Comparison of ENCODE assay signal across 18 cellular contexts in the genomic region with DNA sequence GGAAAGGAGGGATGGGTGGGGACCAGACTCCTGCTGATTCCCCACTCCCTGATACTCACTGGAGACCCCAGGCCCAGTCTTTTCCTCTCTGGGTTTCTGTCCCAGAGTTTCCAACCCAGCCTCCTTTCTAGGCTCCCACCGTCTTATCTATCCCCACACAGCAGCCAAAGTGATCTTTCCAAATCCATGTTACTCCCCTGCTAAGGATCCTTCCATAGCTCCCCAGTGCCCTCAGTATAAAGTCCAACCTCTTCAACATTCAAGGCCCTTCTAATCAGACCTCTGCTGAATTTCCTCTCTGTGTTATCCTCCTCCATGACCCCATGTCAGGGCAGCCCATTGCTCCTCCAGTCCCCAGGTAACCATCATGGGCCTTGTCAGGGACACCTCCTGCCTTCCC. TPM values are rescaled to one million over a fixed set of nuclear protein-coding genes. Genes with fewer than 3 reads are reported as not detected.
A peak's percentile ranks its signal among the peaks of the same experiment; 100 is the strongest.
DNase-seq lines count a peak whose midpoint lies in the region; ATAC-seq lines count a peak whose summit lies in the region.
"Had no signal": no experiment of that assay in that cellular context is flagged by ENCODE, and none has a peak within 500 bp of the region (broad histone marks: within the 10 kb centered on the region; RNA-seq: fewer than 3 reads in every experiment).

No MANE protein-coding gene starts in this region.

- POLR2A ChIA-PET in naive thymus-derived CD8-positive, alpha-beta T cell (lab: Charles Lee): interaction anchor here (0.6 to 12.0 kb wide), 7 partner anchors 9 to 1522 kb away, joined by 3 to 180 read pairs (median 8); a partner anchor contains a TSS

- H3K36me3 Mint-ChIP-seq in stimulated activated naive CD8-positive, alpha-beta T cell treated with anti-CD3 and anti-CD28 coated beads, Interleukin-15, Interleukin-2, amounts not matched to agents 100 ng/mL and 50 ng/mL, for 24 hours (ENCODE audit: low read depth): peaks cover 23% of the 10 kb centered on the region
- peaks cover 36% of the 10 kb centered on the region for H3K36me3 Mint-ChIP-seq in activated T-helper 17 cell treated with anti-CD3 and anti-CD28 coated beads, Interleukin-2, amount 50 U/mL, for 72 hours (ENCODE audit: low read depth)
- peaks cover 0 to 3% (median 3%) of the 10 kb centered on the region in 3 donors for H3K36me3 Mint-ChIP-seq in naive thymus-derived CD8-positive, alpha-beta T cell

- DNase-seq in stimulated activated naive CD8-positive, alpha-beta T cell treated with anti-CD3 and anti-CD28 coated beads, Interleukin-15, Interleukin-2, amounts not matched to agents 100 U/mL and 50 U/mL, for 24 hours: no peak
- no peak for DNase-seq in naive thymus-derived CD8-positive, alpha-beta T cell
- DNase-seq: anterior cingulate cortex; BE2C; dorsolateral prefrontal cortex; EL; Karpas-422; NCI-H1930; NCI-H748 treated with DMSO at 0.1 percent for 48 hours; RPMI8226; stimulated activated CD4-positive, alpha-beta T cell treated with anti-CD3 and anti-CD28 coated beads, Interleukin-2, amount 100 ng/mL, for 24 hours had no signal

- peak overlapping the region; percentile 64 for H3K4me3 Mint-ChIP-seq in stimulated activated naive CD8-positive, alpha-beta T cell treated with anti-CD3 and anti-CD28 coated beads, Interleukin-15, Interleukin-2, amounts not matched to agents 100 ng/mL and 50 ng/mL, for 24 hours
- peak overlapping the region; percentile 76 for H3K4me3 Mint-ChIP-seq in activated T-helper 17 cell treated with anti-CD3 and anti-CD28 coated beads, Interleukin-2, amount 50 U/mL, for 72 hours
- peak overlapping the region; percentile 45 to 90 (median 82) for H3K4me3 Mint-ChIP-seq in naive thymus-derived CD8-positive, alpha-beta T cell

- no peak for ATAC-seq in stimulated activated naive CD8-positive, alpha-beta T cell treated with anti-CD3 and anti-CD28 coated beads, Interleukin-15, Interleukin-2, amounts not matched to agents 100 U/mL and 50 U/mL, for 24 hours
- ATAC-seq in activated T-helper 17 cell treated with anti-CD3 and anti-CD28 coated beads, Interleukin-2, amount 50 U/mL, for 72 hours (replicated peaks): no peak
- ATAC-seq in naive thymus-derived CD8-positive, alpha-beta T cell: no peak
- ATAC-seq in GM19351 (IDR thresholded peaks at IDR 0.05; ENCODE audit: unreplicated experiment) (no peak), HG03342 (IDR thresholded peaks at IDR 0.05; ENCODE audit: unreplicated experiment) (no peak), HG02623 (IDR thresholded peaks at IDR 0.05; ENCODE audit: unreplicated experiment) (no peak), HG02840 (IDR thresholded peaks at IDR 0.05; ENCODE audit: low FRiP score, unreplicated experiment) (no peak)
- ATAC-seq: mucosa of descending colon had no signal

- peak overlapping the region; percentile 97 for H3K27ac Mint-ChIP-seq in stimulated activated naive CD8-positive, alpha-beta T cell treated with anti-CD3 and anti-CD28 coated beads, Interleukin-15, Interleukin-2, amounts not matched to agents 100 ng/mL and 50 ng/mL, for 24 hours
- H3K27ac Mint-ChIP-seq in activated T-helper 17 cell treated with anti-CD3 and anti-CD28 coated beads, Interleukin-2, amount 50 U/mL, for 72 hours: peak overlapping the region; percentile 94
- peak overlapping the region; percentile 89 to 99 (median 97) for H3K27ac Mint-ChIP-seq in naive thymus-derived CD8-positive, alpha-beta T cell

- no peaks in the 10 kb centered on the region for H3K27me3 Mint-ChIP-seq in stimulated activated naive CD8-positive, alpha-beta T cell treated with anti-CD3 and anti-CD28 coated beads, Interleukin-15, Interleukin-2, amounts not matched to agents 100 ng/mL and 50 ng/mL, for 24 hours
- H3K27me3 Mint-ChIP-seq in activated T-helper 17 cell treated with anti-CD3 and anti-CD28 coated beads, Interleukin-2, amount 50 U/mL, for 72 hours: no peaks in the 10 kb centered on the region
- no peaks in the 10 kb centered on the region for H3K27me3 Mint-ChIP-seq in naive thymus-derived CD8-positive, alpha-beta T cell

- H3K9me3 Mint-ChIP-seq in stimulated activated naive CD8-positive, alpha-beta T cell treated with anti-CD3 and anti-CD28 coated beads, Interleukin-15, Interleukin-2, amounts not matched to agents 100 ng/mL and 50 ng/mL, for 24 hours: no peaks in the 10 kb centered on the region
- H3K9me3 Mint-ChIP-seq in activated T-helper 17 cell treated with anti-CD3 and anti-CD28 coated beads, Interleukin-2, amount 50 U/mL, for 72 hours: no peaks in the 10 kb centered on the region
- no peaks in the 10 kb centered on the region for H3K9me3 Mint-ChIP-seq in naive thymus-derived CD8-positive, alpha-beta T cell

- H3K4me1 Mint-ChIP-seq in stimulated activated naive CD8-positive, alpha-beta T cell treated with anti-CD3 and anti-CD28 coated beads, Interleukin-15, Interleukin-2, amounts not matched to agents 100 ng/mL and 50 ng/mL, for 24 hours (ENCODE audit: low read depth): peaks cover 52% of the 10 kb centered on the region
- peaks cover 40% of the 10 kb centered on the region for H3K4me1 Mint-ChIP-seq in activated T-helper 17 cell treated with anti-CD3 and anti-CD28 coated beads, Interleukin-2, amount 50 U/mL, for 72 hours
- peaks cover 44 to 74% (median 64%) of the 10 kb centered on the region in 4 donors for H3K4me1 Mint-ChIP-seq in naive thymus-derived CD8-positive, alpha-beta T cell

RNA-seq across cellular contexts. Expression of a gene that starts 1.3 kb away (rescaled TPM):
- total RNA-seq in activated T-helper 17 cell treated with anti-CD3 and anti-CD28 coated beads, Interleukin-2, amount 50 U/mL, for 72 hours: 100 to 1,000 TPM; 107 to 158 TPM
- total RNA-seq in naive thymus-derived CD8-positive, alpha-beta T cell: 10 to 100 TPM; 83.6 to 85.6 TPM
- 10 to 100 TPM; 30.5 to 45.4 (median 34.5) TPM for polyA plus RNA-seq in naive thymus-derived CD8-positive, alpha-beta T cell

RNA-seq across cellular contexts. Expression of a gene that starts 8.9 kb away (rescaled TPM):
- total RNA-seq in activated T-helper 17 cell treated with anti-CD3 and anti-CD28 coated beads, Interleukin-2, amount 50 U/mL, for 72 hours: 1 to 10 TPM; 6.7 to 9.5 TPM
- total RNA-seq in naive thymus-derived CD8-positive, alpha-beta T cell: 10 to 100 TPM; 15.0 to 17.3 TPM
- polyA plus RNA-seq in naive thymus-derived CD8-positive, alpha-beta T cell: 10 to 100 TPM; 12.6 to 20.9 (median 19.8) TPM

RNA-seq across cellular contexts. Expression of a gene that starts 21.3 kb away (rescaled TPM):
- 10 to 100 TPM in 1 of 2 donors, 1 to 10 TPM in 1; 3.5 to 15.1 TPM for total RNA-seq in activated T-helper 17 cell treated with anti-CD3 and anti-CD28 coated beads, Interleukin-2, amount 50 U/mL, for 72 hours
- 1 to 10 TPM; 9.9 TPM for total RNA-seq in naive thymus-derived CD8-positive, alpha-beta T cell
- polyA plus RNA-seq in naive thymus-derived CD8-positive, alpha-beta T cell: 1 to 10 TPM; 3.6 to 8.3 (median 5.0) TPM

RNA-seq across cellular contexts. Expression of a gene that starts 42.1 kb away (rescaled TPM):
- 10 to 100 TPM; 33.0 to 58.7 TPM for total RNA-seq in activated T-helper 17 cell treated with anti-CD3 and anti-CD28 coated beads, Interleukin-2, amount 50 U/mL, for 72 hours
- total RNA-seq in naive thymus-derived CD8-positive, alpha-beta T cell: 10 to 100 TPM; 18.3 to 22.9 TPM
- 10 to 100 TPM; 69.0 to 88.0 (median 84.8) TPM for polyA plus RNA-seq in naive thymus-derived CD8-positive, alpha-beta T cell

RNA-seq across cellular contexts. Expression of a gene that starts 42.6 kb away (rescaled TPM):
- 10 to 100 TPM; 19.4 to 48.1 TPM for total RNA-seq in activated T-helper 17 cell treated with anti-CD3 and anti-CD28 coated beads, Interleukin-2, amount 50 U/mL, for 72 hours
- total RNA-seq in naive thymus-derived CD8-positive, alpha-beta T cell: 10 to 100 TPM; 15.9 to 18.7 TPM
- 10 to 100 TPM; 51.8 to 67.3 (median 53.8) TPM for polyA plus RNA-seq in naive thymus-derived CD8-positive, alpha-beta T cell
